In genomic region chr1:42639116-42639515, GRCh38 we compare ENCODE assay signal across 29 cellular contexts.
"Had no signal": no experiment of that assay in that cellular context is flagged by ENCODE, and none has a peak within 500 bp of the region (broad histone marks: within the 10 kb centered on the region; RNA-seq: fewer than 3 reads in every experiment).

No MANE protein-coding gene starts in this region.

- H3K36me3 ChIP-seq: gastrocnemius medialis, lower lobe of right lung, sigmoid colon, transverse colon, uterus had no signal

- H3K9me3 Mint-ChIP-seq: activated B cell treated with CpG ODN at 0.5 μM for 24 hours; activated naive CD4-positive, alpha-beta T cell treated with anti-CD3 and anti-CD28 coated beads, Interleukin-2, amount 50 U/mL, for 72 hours; activated T-cell treated with anti-CD3 and anti-CD28 coated beads, Interleukin-2, amount 50 U/mL, for 24 hours; activated T-helper 17 cell treated with anti-CD3 and anti-CD28 coated beads, Interleukin-2, amount 50 U/mL, for 72 hours; dendritic cell treated with granulocyte-macrophage colony-stimulating factor and Interleukin-4, amounts not matched to agents 40 ng/mL and 50 ng/mL, for 4 days; naive B cell; stimulated activated naive B cell treated with anti-CD40 and anti-IgM and Interleukin-4, amounts not matched to agents 10 μg/mL and 1 μg/mL and 100 μg/mL, for 72 hours had no signal

- DNase-seq: activated B cell treated with CpG ODN at 0.5 μM for 24 hours; activated CD4-positive, alpha-beta T cell treated with anti-CD3 and anti-CD28 coated beads for 36 hours; activated CD4-positive, alpha-beta T cell treated with anti-CD3 and anti-CD28 coated beads, Interleukin-2, amount 50 U/mL, for 4 hours; activated CD8-positive, alpha-beta memory T cell treated with anti-CD3 and anti-CD28 coated beads for 24 hours; activated CD8-positive, alpha-beta memory T cell treated with anti-CD3 and anti-CD28 coated beads, Interleukin-2, amount 50 U/mL, for 4 hours; activated T-cell treated with anti-CD3 and anti-CD28 coated beads, Interleukin-2, amount 50 U/mL, for 24 hours; amygdala; body of pancreas; effector CD8-positive, alpha-beta T cell; gastrocnemius medialis; hypothalamus; islet precursor cell; left colon; lower lobe of right lung; mesendoderm; naive B cell; nucleus accumbens; posterior cingulate gyrus; sigmoid colon; stimulated activated CD4-positive, alpha-beta T cell treated with anti-CD3 and anti-CD28 coated beads, Interleukin-2, amount 100 ng/mL, for 48 hours; stimulated activated CD8-positive, alpha-beta memory T cell treated with anti-CD3 and anti-CD28 coated beads, Interleukin-4, amount 100 ng/mL, for 48 hours; stimulated activated naive B cell treated with anti-CD40 and anti-IgM and Interleukin-4, amounts not matched to agents 10 μg/mL and 1 μg/mL and 100 μg/mL, for 72 hours; T-helper 9 cell; transverse colon; uterus had no signal

- H3K27me3 ChIP-seq: body of pancreas, gastrocnemius medialis, sigmoid colon, transverse colon, uterus had no signal

- H3K27ac Mint-ChIP-seq: activated B cell treated with CpG ODN at 0.5 μM for 24 hours; activated CD4-positive, alpha-beta T cell treated with anti-CD3 and anti-CD28 coated beads for 36 hours; activated naive CD4-positive, alpha-beta T cell treated with anti-CD3 and anti-CD28 coated beads, Interleukin-2, amount 50 U/mL, for 72 hours; activated T-cell treated with anti-CD3 and anti-CD28 coated beads, Interleukin-2, amount 50 U/mL, for 24 hours; activated T-helper 17 cell treated with anti-CD3 and anti-CD28 coated beads, Interleukin-2, amount 50 U/mL, for 72 hours; dendritic cell treated with granulocyte-macrophage colony-stimulating factor and Interleukin-4, amounts not matched to agents 40 ng/mL and 50 ng/mL, for 4 days; naive B cell; stimulated activated naive B cell treated with anti-CD40 and anti-IgM and Interleukin-4, amounts not matched to agents 10 μg/mL and 1 μg/mL and 100 μg/mL, for 72 hours had no signal

- H3K27ac ChIP-seq: body of pancreas, gastrocnemius medialis, lower lobe of right lung, sigmoid colon, transverse colon, uterus had no signal

- H3K4me3 ChIP-seq: body of pancreas, gastrocnemius medialis, lower lobe of right lung, sigmoid colon, transverse colon, uterus had no signal

- H3K4me1 ChIP-seq: body of pancreas, gastrocnemius medialis, lower lobe of right lung, sigmoid colon, transverse colon, uterus had no signal

- H3K9me3 ChIP-seq: body of pancreas, gastrocnemius medialis, lower lobe of right lung, sigmoid colon, transverse colon, uterus had no signal

- H3K4me3 Mint-ChIP-seq: activated B cell treated with CpG ODN at 0.5 μM for 24 hours; activated CD4-positive, alpha-beta T cell treated with anti-CD3 and anti-CD28 coated beads for 36 hours; activated T-cell treated with anti-CD3 and anti-CD28 coated beads, Interleukin-2, amount 50 U/mL, for 24 hours; activated T-helper 17 cell treated with anti-CD3 and anti-CD28 coated beads, Interleukin-2, amount 50 U/mL, for 72 hours; dendritic cell treated with granulocyte-macrophage colony-stimulating factor and Interleukin-4, amounts not matched to agents 40 ng/mL and 50 ng/mL, for 4 days; naive B cell; stimulated activated naive B cell treated with anti-CD40 and anti-IgM and Interleukin-4, amounts not matched to agents 10 μg/mL and 1 μg/mL and 100 μg/mL, for 72 hours had no signal

- H3K36me3 Mint-ChIP-seq: activated naive CD4-positive, alpha-beta T cell treated with anti-CD3 and anti-CD28 coated beads, Interleukin-2, amount 50 U/mL, for 72 hours; stimulated activated naive B cell treated with anti-CD40 and anti-IgM and Interleukin-4, amounts not matched to agents 10 μg/mL and 1 μg/mL and 100 μg/mL, for 72 hours had no signal

- H3K27me3 Mint-ChIP-seq: activated B cell treated with CpG ODN at 0.5 μM for 24 hours; activated CD4-positive, alpha-beta T cell treated with anti-CD3 and anti-CD28 coated beads for 36 hours; activated T-cell treated with anti-CD3 and anti-CD28 coated beads, Interleukin-2, amount 50 U/mL, for 24 hours; activated T-helper 17 cell treated with anti-CD3 and anti-CD28 coated beads, Interleukin-2, amount 50 U/mL, for 72 hours; dendritic cell treated with granulocyte-macrophage colony-stimulating factor and Interleukin-4, amounts not matched to agents 40 ng/mL and 50 ng/mL, for 4 days; naive B cell; stimulated activated naive B cell treated with anti-CD40 and anti-IgM and Interleukin-4, amounts not matched to agents 10 μg/mL and 1 μg/mL and 100 μg/mL, for 72 hours had no signal

- H3K4me1 Mint-ChIP-seq: activated B cell treated with CpG ODN at 0.5 μM for 24 hours; activated CD4-positive, alpha-beta T cell treated with anti-CD3 and anti-CD28 coated beads for 36 hours; activated T-helper 17 cell treated with anti-CD3 and anti-CD28 coated beads, Interleukin-2, amount 50 U/mL, for 72 hours; naive B cell; stimulated activated naive B cell treated with anti-CD40 and anti-IgM and Interleukin-4, amounts not matched to agents 10 μg/mL and 1 μg/mL and 100 μg/mL, for 72 hours had no signal

- ATAC-seq: activated CD4-positive, alpha-beta T cell treated with anti-CD3 and anti-CD28 coated beads for 36 hours; activated naive CD4-positive, alpha-beta T cell treated with anti-CD3 and anti-CD28 coated beads, Interleukin-2, amount 50 U/mL, for 72 hours; activated T-helper 17 cell treated with anti-CD3 and anti-CD28 coated beads, Interleukin-2, amount 50 U/mL, for 72 hours; body of pancreas; esophagus mucosa; gastrocnemius medialis; left colon; lower lobe of right lung; stimulated activated naive B cell treated with anti-CD40 and anti-IgM and Interleukin-4, amounts not matched to agents 10 μg/mL and 1 μg/mL and 100 μg/mL, for 72 hours had no signal
